9 cellular contexts compared by ENCODE assay signal in the genomic region with DNA sequence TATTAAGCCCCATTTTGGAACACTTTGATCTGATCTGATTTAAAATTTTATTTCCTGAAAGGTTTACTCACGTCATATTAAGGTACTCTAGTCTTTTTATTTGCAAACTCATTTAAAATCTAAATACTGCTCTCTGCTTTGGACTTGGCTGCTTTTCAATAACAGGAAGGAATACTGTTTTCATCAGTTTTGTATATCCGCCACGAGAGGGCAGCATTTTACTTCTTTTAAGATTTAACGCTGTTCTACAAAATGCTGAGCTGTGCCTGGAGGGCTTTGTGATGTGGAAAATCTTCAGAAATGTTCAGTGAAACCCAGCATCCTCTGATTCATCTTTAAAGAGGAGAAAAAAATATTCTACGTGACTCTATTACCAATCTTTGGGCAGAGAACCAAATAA. TPM values are rescaled to one million over a fixed set of nuclear protein-coding genes. Genes with fewer than 3 reads are reported as not detected.
DNase-seq lines count a peak whose midpoint lies in the region; ATAC-seq, FAIRE-seq and TF ChIP-seq lines count a peak whose summit lies in the region.
"Had no signal": no experiment of that assay in that cellular context is flagged by ENCODE, and none has a peak within 500 bp of the region (broad histone marks: within the 10 kb centered on the region; RNA-seq: fewer than 3 reads in every experiment).

No MANE protein-coding gene starts in this region.

- no peak overlapping the region for H3K4me3 ChIP-seq in BJ (ENCODE audit: low read depth, low read length)

- no peaks in the 10 kb centered on the region for H3K36me3 ChIP-seq in BJ (ENCODE audit: control insufficient read depth, insufficient read depth, low read length)

- ATAC-seq in GM18511 (IDR thresholded peaks at IDR 0.05; ENCODE audit: unreplicated experiment) (peak; percentile 84), HG02973 (IDR thresholded peaks at IDR 0.05; ENCODE audit: unreplicated experiment) (peak; percentile 58)
- peak; percentile 60 to 63 for ATAC-seq in naive thymus-derived CD8-positive, alpha-beta T cell

- no peaks in the 10 kb centered on the region for H3K9me3 Mint-ChIP-seq in endothelial cell (ENCODE audit: unreplicated experiment)
- no peaks in the 10 kb centered on the region for H3K9me3 Mint-ChIP-seq in naive thymus-derived CD8-positive, alpha-beta T cell

- TF ChIP-seq CTCF in BJ (IDR thresholded peaks at IDR 0.05; ENCODE audit: insufficient read depth, low read depth, low read length): peak; percentile 39; the same call in 1 of the 2 replicates
- TF ChIP-seq CTCF in endothelial cell (IDR thresholded peaks at IDR 0.05; ENCODE audit: unreplicated experiment): peak; percentile 78

- CTCF ChIA-PET in BJ (lab: Yijun Ruan, JAX): interaction anchor here (0.8 to 3.1 kb wide), 8 partner anchors 10 to 301 kb away, joined by 3 to 18 read pairs (median 6); partner anchors contain the start of genes COBLL1 and SCN3A

- H3K4me1 Mint-ChIP-seq in endothelial cell (ENCODE audit: unreplicated experiment): peaks cover 33% of the 10 kb centered on the region
- H3K4me1 Mint-ChIP-seq in naive thymus-derived CD8-positive, alpha-beta T cell: peaks cover 1 to 37% (median 7%) of the 10 kb centered on the region in 4 donors

- H3K27ac Mint-ChIP-seq in endothelial cell (ENCODE audit: unreplicated experiment): peak overlapping the region; percentile 80
- no peak overlapping the region for H3K27ac Mint-ChIP-seq in naive thymus-derived CD8-positive, alpha-beta T cell

- H3K27me3 ChIP-seq in BJ (ENCODE audit: control insufficient read depth, insufficient read depth, low read length): no peaks in the 10 kb centered on the region

- POLR2A ChIA-PET in BJ (lab: Charles Lee): interaction anchor here (0.6 kb wide), 1 partner anchor 38 kb away, joined by 4 read pairs; no protein-coding TSS in a partner anchor
- POLR2A ChIA-PET in naive thymus-derived CD8-positive, alpha-beta T cell (lab: Charles Lee): no interaction called here

- peaks cover 2% of the 10 kb centered on the region for H3K27me3 Mint-ChIP-seq in endothelial cell (ENCODE audit: unreplicated experiment)
- peaks cover 0 to 1% (median 0%) of the 10 kb centered on the region in 5 donors for H3K27me3 Mint-ChIP-seq in naive thymus-derived CD8-positive, alpha-beta T cell

- peak; percentile 96 for FAIRE-seq in TTC549 (lab: Jason Lieb, UNC)

- no peak overlapping the region for H3K4me3 Mint-ChIP-seq in endothelial cell (ENCODE audit: unreplicated experiment)
- H3K4me3 Mint-ChIP-seq in naive thymus-derived CD8-positive, alpha-beta T cell: no peak overlapping the region

- no peaks in the 10 kb centered on the region for H3K36me3 Mint-ChIP-seq in endothelial cell (ENCODE audit: low read depth, unreplicated experiment)
- no peaks in the 10 kb centered on the region for H3K36me3 Mint-ChIP-seq in naive thymus-derived CD8-positive, alpha-beta T cell

- peak; percentile 72 for DNase-seq in BJ (ENCODE audit: low read depth)
- peak; percentile 83 for DNase-seq in NCI-H2029 treated with DMSO at 0.1 percent for 48 hours (lab: John Stamatoyannopoulos, UW)
- DNase-seq in endothelial cell (ENCODE audit: low spot score): peak; percentile 47
- DNase-seq in naive thymus-derived CD8-positive, alpha-beta T cell: peak in 8 of 10 donors; percentile 13 to 56 (median 31)
- no peak for DNase-seq in central memory CD4-positive, alpha-beta T cell

RNA-seq across cellular contexts. Expression of gene SLC38A11, which starts 37.5 kb away (rescaled TPM):
- 59.2 and 89.4 TPM in 2 replicates for polyA plus RNA-seq in BJ (2011; rRNA removed)
- 36.9 and 39.2 TPM in 2 replicates for polyA minus RNA-seq in BJ (2011; rRNA and poly(A)+ RNA removed)
- not detected for total RNA-seq in endothelial cell (ENCODE audit: unreplicated experiment)
- under 1 TPM; 0.42 to 0.74 TPM for total RNA-seq in naive thymus-derived CD8-positive, alpha-beta T cell
- polyA plus RNA-seq in naive thymus-derived CD8-positive, alpha-beta T cell: not detected
- total RNA-seq: T-helper 2 cell treated with Interferon-gamma antibody and Interleukin-4, amounts not matched to agents 100 ng/mL and 5 ng/mL, for 36 hours had no signal
